Comparison of ENCODE assay signal across 8 cellular contexts in the genomic region with DNA sequence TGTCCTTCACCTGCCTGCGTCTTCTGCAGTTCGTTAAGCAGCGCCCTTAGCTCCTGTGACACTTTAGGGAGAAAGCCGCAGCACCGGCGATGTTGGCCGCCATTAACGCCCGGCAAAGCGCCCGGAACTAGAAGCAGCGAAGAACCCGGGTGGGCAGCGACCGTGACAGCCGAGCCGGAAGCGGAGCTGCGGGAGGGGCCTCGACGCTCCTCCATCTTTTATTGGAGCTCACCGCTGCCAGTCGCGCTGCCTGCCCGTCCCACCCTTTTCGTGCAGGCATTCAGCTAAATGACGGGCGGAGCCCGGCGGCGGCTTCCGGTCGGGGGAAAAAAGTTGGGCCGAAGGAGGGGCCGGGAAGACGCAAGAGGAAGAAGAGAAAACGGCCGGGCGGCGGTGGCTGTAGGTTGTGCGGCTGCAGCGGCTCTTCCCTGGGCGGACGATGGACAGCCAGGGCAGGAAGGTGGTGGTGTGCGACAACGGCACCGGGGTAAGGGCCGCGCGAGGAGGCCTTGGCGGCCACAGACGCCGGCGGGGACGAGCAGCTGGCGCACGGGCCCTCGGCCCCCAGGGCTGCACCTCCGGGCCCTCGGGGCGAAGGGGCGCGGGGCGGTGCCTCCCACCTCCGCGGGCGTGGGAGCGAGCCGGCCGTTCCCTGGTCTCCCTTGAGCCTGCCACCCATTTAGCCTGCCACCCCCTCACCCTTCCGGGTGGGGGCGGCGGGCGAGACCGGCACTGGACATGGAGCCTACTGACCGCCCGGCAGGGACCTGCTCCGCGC. TPM values are rescaled to one million over a fixed set of nuclear protein-coding genes. Genes with fewer than 3 reads are reported as not detected.
DNase-seq lines count a peak whose midpoint lies in the region; ATAC-seq and TF ChIP-seq lines count a peak whose summit lies in the region.

Gene ACTR2, plus strand, starts transcription at position 361 of the 778 bp plus-strand sequence. Its CDS starts 79 bp downstream, at position 440.

- peaks cover 47% of the 10 kb centered on the region for H3K4me1 Mint-ChIP-seq in chondrocyte (ENCODE audit: low read depth)

- H3K9me3 Mint-ChIP-seq in chondrocyte (ENCODE audit: low read depth) = no peaks in the 10 kb centered on the region

- H3K27ac Mint-ChIP-seq in chondrocyte (ENCODE audit: unreplicated experiment) = peak within 1 kb of the TSS; percentile 99

- peak within 1 kb of the TSS; percentile 93 for H3K4me3 Mint-ChIP-seq in chondrocyte (ENCODE audit: unreplicated experiment)

- DNase-seq in AML-193 (lab: John Stamatoyannopoulos, UW) = peak; percentile 95 to 97
- DNase-seq in NCI-H510A treated with DMSO at 0.1 percent for 48 hours (lab: John Stamatoyannopoulos, UW) = peak; percentile 94
- DNase-seq in activated CD4-positive, alpha-beta T cell treated with anti-CD3 and anti-CD28 coated beads for 24 hours (ENCODE audit: low read depth in 2 of 2) = peak; percentile 85 to 89
- DNase-seq in chondrocyte (ENCODE audit: low spot score) = peak; percentile 99
- DNase-seq in kidney epithelial cell (ENCODE audit: low read depth) = peak; percentile 80
- peak; percentile 90 to 91 for DNase-seq in stimulated activated CD4-positive, alpha-beta T cell treated with anti-CD3 and anti-CD28 coated beads, Interleukin-15, amount 100 ng/mL, for 48 hours (ENCODE audit: low read depth in 2 of 2)

- peak; percentile 89 for ATAC-seq in HG03439 (IDR thresholded peaks at IDR 0.05; ENCODE audit: unreplicated experiment)

- TF ChIP-seq CTCF in chondrocyte (IDR thresholded peaks at IDR 0.05) = peak; percentile 24
- TF ChIP-seq CTCF in kidney epithelial cell (IDR thresholded peaks at IDR 0.05; ENCODE audit: insufficient read depth, low read length, poor library complexity, severe bottlenecking) = no peak

- no peaks in the 10 kb centered on the region for H3K27me3 ChIP-seq in kidney epithelial cell (ENCODE audit: control insufficient read depth, insufficient read depth, low read length)

- peak within 1 kb of the TSS; percentile 89 for H3K4me3 ChIP-seq in kidney epithelial cell (ENCODE audit: low read depth, low read length)

- H3K36me3 Mint-ChIP-seq in chondrocyte (ENCODE audit: low read depth) = peaks cover 5% of the 10 kb centered on the region

- no peaks in the 10 kb centered on the region for H3K36me3 ChIP-seq in kidney epithelial cell (ENCODE audit: control insufficient read depth, insufficient read depth, low read length)

- H3K27me3 Mint-ChIP-seq in chondrocyte (ENCODE audit: low read depth) = no peaks in the 10 kb centered on the region

- TF ChIP-seq POLR2A in GM19193 (IDR thresholded peaks at IDR 0.05; ENCODE audit: extremely low read depth, insufficient read depth, insufficient read length) = peak; percentile 93

RNA-seq across cellular contexts. Expression of gene ACTR2, which starts in this region (rescaled TPM):
- total RNA-seq in chondrocyte (323 to 449 TPM (median 429 TPM) in 3 replicates), kidney epithelial cell (126 and 139 TPM in 2 replicates)

Comparison
In these comparisons a context has a peak if more than half of its experiments do, and no peak if none do; other contexts are left out.
1. Peak in every context shown above with its lines: DNase-seq, ATAC-seq and H3K4me3 ChIP-seq.